24 cellular contexts compared by ENCODE assay signal in the genomic region with DNA sequence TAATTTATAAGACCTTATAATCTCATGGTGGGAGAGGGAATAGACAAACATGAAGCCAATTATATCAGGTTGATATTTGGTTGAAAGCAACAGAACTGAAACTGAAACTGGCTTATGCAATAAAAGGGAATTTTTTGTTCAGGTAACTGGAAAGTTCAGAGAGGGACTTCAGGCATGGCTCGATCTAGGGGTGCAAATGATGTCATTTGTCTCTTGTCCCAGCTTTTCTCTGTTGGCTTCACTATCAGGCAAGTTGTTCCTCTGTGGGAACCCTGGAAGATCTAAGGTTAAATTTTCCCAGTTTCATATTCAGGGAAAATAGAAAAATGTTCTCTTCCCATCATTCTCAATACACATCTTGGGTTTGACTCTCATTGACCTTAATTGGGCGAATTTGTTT. TPM values are rescaled to one million over a fixed set of nuclear protein-coding genes. Genes with fewer than 3 reads are reported as not detected.
DNase-seq lines count a peak whose midpoint lies in the region; ATAC-seq, FAIRE-seq and TF ChIP-seq lines count a peak whose summit lies in the region.
"Had no signal": no experiment of that assay in that cellular context is flagged by ENCODE, and none has a peak within 500 bp of the region (broad histone marks: within the 10 kb centered on the region; RNA-seq: fewer than 3 reads in every experiment).

No MANE protein-coding gene starts in this region.

- POLR2A ChIA-PET in HepG2 (lab: Yijun Ruan, JAX) = no interaction called here

- H3K4me3 ChIP-seq in HepG2 (replicated peaks in 1 of 3; ENCODE audit: insufficient read depth in 1 of 3, low read depth in 2 of 3, low read length in 3 of 3) (no peak overlapping the region), right lobe of liver (no peak overlapping the region)
- H3K4me3 ChIP-seq: BLaER1 had no signal

- H4K20me1 ChIP-seq in HepG2 (ENCODE audit: insufficient read depth, low read length) = no peaks in the 10 kb centered on the region
- H4K20me1 ChIP-seq: BLaER1 had no signal

- no peak for TF ChIP-seq POLR2A in HepG2 (IDR thresholded peaks at IDR 0.05; ENCODE audit: insufficient read depth in 1 of 2, low read depth in 2 of 2, low read length in 2 of 2)
- no peak for TF ChIP-seq POLR2A in right lobe of liver (IDR thresholded peaks at IDR 0.05)

- no peak for ATAC-seq in HepG2
- no peak for ATAC-seq in right lobe of liver

- TF ChIP-seq EP300 in HepG2 (IDR thresholded peaks at IDR 0.05; ENCODE audit: low read depth in 2 of 2, low read length in 2 of 2) (no peak), HepG2 (CRISPR knock-in tag; IDR thresholded peaks at IDR 0.05; ENCODE audit: borderline replicate concordance) (no peak)

- CTCF ChIA-PET in HepG2 (lab: Yijun Ruan, JAX; ENCODE audit: low intra/inter-chr PET ratio, low total read pairs) = no interaction called here

- no peak for FAIRE-seq in HepG2 (lab: Jason Lieb, UNC)
- FAIRE-seq: A204.1, GM12891 had no signal

- H3K27ac ChIP-seq in HepG2 (ENCODE audit: extremely low read length, insufficient read depth, low read length) = no peak overlapping the region
- no peak overlapping the region for H3K27ac ChIP-seq in right lobe of liver
- H3K27ac ChIP-seq: BLaER1 had no signal

- H2AFZ ChIP-seq in HepG2 (ENCODE audit: low read length) = no peak overlapping the region

- no peak overlapping the region for H3K4me2 ChIP-seq in HepG2 (ENCODE audit: low read depth, low read length)
- H3K4me2 ChIP-seq: BLaER1 had no signal

- H3K9me3 ChIP-seq in HepG2 (ENCODE audit: low read length) (no peaks in the 10 kb centered on the region), right lobe of liver (no peaks in the 10 kb centered on the region)
- H3K9me3 ChIP-seq: BE2C, BLaER1 had no signal

- intact Hi-C loops in HepG2 (cut with micrococcal nuclease; ENCODE audit: unreplicated experiment) (no loop called here), right lobe of liver (cut with DNase I) (no loop called here)

- no peaks in the 10 kb centered on the region for H3K79me2 ChIP-seq in HepG2 (ENCODE audit: insufficient read depth, low read length)

- DNase-seq in HepG2 (ENCODE audit: low spot score) (no peak), right lobe of liver (no peak), OCI-M1 (lab: John Stamatoyannopoulos, UW) (peak; percentile 31)
- DNase-seq in activated effector memory CD4-positive, alpha-beta T cell treated with Interleukin-2 at 50 U/mL for 16 hours = no peak
- DNase-seq in stimulated activated CD4-positive, alpha-beta T cell treated with anti-CD3 and anti-CD28 coated beads, Interleukin-15, amount 100 ng/mL, for 24 hours = no peak
- DNase-seq: 8988T; ACHN; BE2C; CD4-positive, alpha-beta memory T cell; CD4-positive, CD25-positive, alpha-beta regulatory T cell; CD8-positive, alpha-beta memory T cell; COR-L47; DMS 273 treated with DMSO at 0.1 percent for 48 hours; DMS153; DMS53; DMS79; DND-41; EL; GDM1 had no signal

- H3K4me1 ChIP-seq in HepG2 (ENCODE audit: insufficient read depth, low read length) (no peaks in the 10 kb centered on the region), right lobe of liver (no peaks in the 10 kb centered on the region)
- H3K4me1 ChIP-seq: BE2C had no signal

- H3K27me3 ChIP-seq in HepG2 (ENCODE audit: control insufficient read depth in 1 of 2, insufficient read depth in 2 of 2, low read length in 2 of 2) (peaks cover 4 to 30% of the 10 kb centered on the region in 2 experiments; a peak in 3 of 5 replicates), right lobe of liver (no peaks in the 10 kb centered on the region)
- H3K27me3 ChIP-seq: BE2C, BLaER1 had no signal

- no peak overlapping the region for H3K9ac ChIP-seq in HepG2 (ENCODE audit: insufficient read depth, low read depth, low read length)
- H3K9ac ChIP-seq: BLaER1 had no signal

- WGBS in HepG2 (ENCODE audit: low lambda C conversion rate) = 3% methylated on average over 2 of the region's 2 CpGs
- WGBS in right lobe of liver (ENCODE audit: insufficient coverage, low coverage, low lambda C conversion rate, missing lambda C conversion rate) = 64% methylated on average over 2 of the region's 2 CpGs

- no peak for TF ChIP-seq RAD21 in HepG2 (CRISPR knock-in tag; IDR thresholded peaks at IDR 0.05)

- BruUV-seq in HepG2 (replicated peaks; lab: Mats Ljungman, UMichigan) = no TSS peak

- H3K36me3 ChIP-seq in HepG2 (replicated peaks in 1 of 2; ENCODE audit: control insufficient read depth in 1 of 2, insufficient read depth in 2 of 2, low read length in 2 of 2) (no peaks in the 10 kb centered on the region), right lobe of liver (no peaks in the 10 kb centered on the region)
- H3K36me3 ChIP-seq: BE2C, BLaER1 had no signal

- TF ChIP-seq CTCF in HepG2 (CRISPR knock-in tag; IDR thresholded peaks at IDR 0.05) (no peak), right lobe of liver (IDR thresholded peaks at IDR 0.05) (no peak)

- in situ Hi-C loops in HepG2 (cut with HindIII; ENCODE audit: extremely low pct_ligation_motif_present, low pct_unique_long_range_greater_than_20kb) = no loop called here

TF ChIP-seq in HepG2, 621 proteins besides CTCF, POLR2A, EP300 and RAD21:
- TF ChIP-seq ZNF281 (CRISPR knock-in tag; IDR thresholded peaks at IDR 0.05; ENCODE audit: borderline replicate concordance) (no peak), ZNF329 (CRISPR knock-in tag; IDR thresholded peaks at IDR 0.05; ENCODE audit: low read depth) (peak; percentile 97)

RNA-seq across cellular contexts. Expression of gene OTOA, which starts 59.8 kb away (rescaled TPM):
- total RNA-seq in HepG2 (2016; rRNA removed; fragmentation: Illumina TruSeq; extraction: Trizol) = 0.11 and 0.15 TPM in 2 replicates
- total RNA-seq in HepG2 (2016; cell fraction: cytosol; rRNA removed; fragmentation: Illumina TruSeq; extraction: Trizol; ENCODE audit: low read depth) = 0.09 and 0.10 TPM in 2 replicates
- total RNA-seq in HepG2 (2016; cell fraction: insoluble cytoplasmic fraction; rRNA removed; fragmentation: Illumina TruSeq; extraction: Trizol) = 0.06 and 0.11 TPM in 2 replicates
- 0.10 TPM in 1 of 2 replicates, not detected in the other for total RNA-seq in HepG2 (2016; cell fraction: membrane; rRNA removed; fragmentation: Illumina TruSeq; extraction: Trizol)
- 0.40 and 0.50 TPM in 2 replicates for total RNA-seq in HepG2 (2016; cell fraction: nucleus; rRNA removed; fragmentation: Illumina TruSeq; extraction: Trizol)
- polyA plus RNA-seq in HepG2 (2011; rRNA removed) = 0.01 and 0.05 TPM in 2 replicates
- 0.04 and 0.09 TPM in 2 replicates for polyA plus RNA-seq in HepG2 (2011; cell fraction: cytosol; rRNA removed)
- 0.06 and 0.10 TPM in 2 replicates for polyA plus RNA-seq in HepG2 (2011; cell fraction: nucleus; rRNA removed)
- 0.04 TPM in 1 of 2 replicates, not detected in the other for polyA plus RNA-seq in HepG2 (2012)
- 0.05 TPM in 1 of 2 replicates, not detected in the other for polyA plus RNA-seq in HepG2 (2016; cell fraction: cytosol; fragmentation: Illumina TruSeq; extraction: Trizol; ENCODE audit: low read depth)
- 0.08 TPM in 1 of 2 replicates, not detected in the other for polyA plus RNA-seq in HepG2 (2016; cell fraction: insoluble cytoplasmic fraction; fragmentation: Illumina TruSeq; extraction: Trizol; ENCODE audit: low read depth)
- 0.06 TPM in 1 of 2 replicates, not detected in the other for polyA plus RNA-seq in HepG2 (2016; cell fraction: membrane; fragmentation: Illumina TruSeq; extraction: Trizol; ENCODE audit: low read depth)
- 0.20 and 0.56 TPM in 2 replicates for polyA plus RNA-seq in HepG2 (2016; cell fraction: nucleus; fragmentation: Illumina TruSeq; extraction: Trizol; ENCODE audit: insufficient read depth, low read depth)
- polyA minus RNA-seq in HepG2 (2011; rRNA and poly(A)+ RNA removed; ENCODE audit: low replicate concordance) = 0.05 TPM in 1 of 2 replicates, not detected in the other
- polyA minus RNA-seq in HepG2 (2011; cell fraction: cytosol; rRNA and poly(A)+ RNA removed) = not detected in 2 replicates
- 0.25 and 0.26 TPM in 2 replicates for polyA minus RNA-seq in HepG2 (2011; cell fraction: nucleus; rRNA and poly(A)+ RNA removed)
- under 1 TPM in 4 of 6 experiments, not detected in 2; 0.12 to 0.25 (median 0.17) TPM for total RNA-seq in right lobe of liver
- total RNA-seq: CD4-positive, CD25-positive, alpha-beta regulatory T cell; Daoy had no signal
- polyA plus RNA-seq: AG04450; CD4-positive, alpha-beta memory T cell; CD4-positive, CD25-positive, alpha-beta regulatory T cell; CD8-positive, alpha-beta memory T cell had no signal
